In genomic region chr4:42632653-42633382, GRCh38 we compare ENCODE assay signal across 21 cellular contexts. TPM values are rescaled to one million over a fixed set of nuclear protein-coding genes. Genes with fewer than 3 reads are reported as not detected.
DNase-seq lines count a peak whose midpoint lies in the region; ATAC-seq and TF ChIP-seq lines count a peak whose summit lies in the region.
"Had no signal": no experiment of that assay in that cellular context is flagged by ENCODE, and none has a peak within 500 bp of the region (broad histone marks: within the 10 kb centered on the region; RNA-seq: fewer than 3 reads in every experiment).

No MANE protein-coding gene starts in this region.

- peak overlapping the region; percentile 78 for H3K4me2 ChIP-seq in BLaER1

- ATAC-seq in HG03571 (IDR thresholded peaks at IDR 0.05; ENCODE audit: unreplicated experiment): no peak
- ATAC-seq: psoas muscle, T-cell had no signal

- no peaks in the 10 kb centered on the region for H3K27me3 ChIP-seq in BLaER1
- no peaks in the 10 kb centered on the region for H3K27me3 ChIP-seq in CD8-positive, alpha-beta memory T cell (ENCODE audit: insufficient read depth, low read length, poor library complexity, severe bottlenecking)
- no peaks in the 10 kb centered on the region for H3K27me3 ChIP-seq in layer of hippocampus (ENCODE audit: control insufficient read depth, insufficient read depth, low read length)
- H3K27me3 ChIP-seq: thyroid gland had no signal

- H3K4me1 ChIP-seq in BLaER1: peaks cover 76% of the 10 kb centered on the region
- peaks cover 52% of the 10 kb centered on the region for H3K4me1 ChIP-seq in CD8-positive, alpha-beta memory T cell (ENCODE audit: insufficient read depth, low read length)

- TF ChIP-seq CTCF in endothelial cell (IDR thresholded peaks at IDR 0.05; ENCODE audit: unreplicated experiment): no peak

- no peaks in the 10 kb centered on the region for H3K9me3 ChIP-seq in BLaER1
- no peaks in the 10 kb centered on the region for H3K9me3 ChIP-seq in CD8-positive, alpha-beta memory T cell (ENCODE audit: low read length)
- H3K9me3 ChIP-seq: psoas muscle, thyroid gland had no signal

- in situ Hi-C loops in SK-MEL-5 (cut with HindIII; ENCODE audit: low pct_unique_long_range_greater_than_20kb, low sequenced_read_pairs): no loop called here

- H4K20me1 ChIP-seq in BLaER1: no peaks in the 10 kb centered on the region

- H3K4me3 Mint-ChIP-seq in CD8-positive, alpha-beta memory T cell: no peak overlapping the region
- no peak overlapping the region for H3K4me3 Mint-ChIP-seq in endothelial cell (ENCODE audit: unreplicated experiment)
- H3K4me3 Mint-ChIP-seq: T-cell had no signal

- no peaks in the 10 kb centered on the region; the same call in none of the 2 replicates for H3K36me3 ChIP-seq in BLaER1
- H3K36me3 ChIP-seq in CD8-positive, alpha-beta memory T cell (ENCODE audit: insufficient read depth, low read length): no peaks in the 10 kb centered on the region
- H3K36me3 ChIP-seq: thyroid gland had no signal

- peak overlapping the region in 5 of 8 donors; percentile 0 to 51 (median 34) for H3K27ac Mint-ChIP-seq in CD8-positive, alpha-beta memory T cell
- H3K27ac Mint-ChIP-seq in endothelial cell (ENCODE audit: unreplicated experiment): no peak overlapping the region

- H3K27me3 Mint-ChIP-seq in CD8-positive, alpha-beta memory T cell: no peaks in the 10 kb centered on the region
- no peaks in the 10 kb centered on the region for H3K27me3 Mint-ChIP-seq in endothelial cell (ENCODE audit: unreplicated experiment)
- H3K27me3 Mint-ChIP-seq: T-cell had no signal

- POLR2A ChIA-PET in CD8-positive, alpha-beta memory T cell (lab: Charles Lee): no interaction called here

- peaks cover 69 to 94% (median 80%) of the 10 kb centered on the region in 3 donors for H3K4me1 Mint-ChIP-seq in CD8-positive, alpha-beta memory T cell
- peaks cover 9% of the 10 kb centered on the region for H3K4me1 Mint-ChIP-seq in endothelial cell (ENCODE audit: unreplicated experiment)

- H3K27ac ChIP-seq in BLaER1 (peak overlapping the region; percentile 54), layer of hippocampus (ENCODE audit: low read depth, low read length) (peak overlapping the region; percentile 20)
- H3K27ac ChIP-seq in CD8-positive, alpha-beta memory T cell (ENCODE audit: low read depth, low read length): no peak overlapping the region
- H3K27ac ChIP-seq: psoas muscle, thyroid gland had no signal

- H3K9me3 Mint-ChIP-seq in CD8-positive, alpha-beta memory T cell: no peaks in the 10 kb centered on the region
- no peaks in the 10 kb centered on the region for H3K9me3 Mint-ChIP-seq in endothelial cell (ENCODE audit: unreplicated experiment)
- H3K9me3 Mint-ChIP-seq: T-cell had no signal

- no peak for DNase-seq in CD8-positive, alpha-beta memory T cell
- DNase-seq in SK-MEL-5 (ENCODE audit: low read depth, low spot score) (peak; percentile 33), NCI-H2196 treated with DMSO at 0.1 percent for 48 hours (lab: John Stamatoyannopoulos, UW; ENCODE audit: unreplicated experiment) (no peak), endothelial cell (ENCODE audit: low spot score) (no peak), SHP77 treated with DMSO at 0.1 percent for 48 hours (lab: John Stamatoyannopoulos, UW) (no peak)
- DNase-seq: activated effector memory CD4-positive, alpha-beta T cell treated with Interleukin-2 at 50 U/mL for 16 hours; cerebellar nuclear complex; DMS 273 treated with DMSO at 0.1 percent for 48 hours; GDM1; hippocampal formation; mammary epithelial cell; NCI-H1436; NCI-H2227 treated with DMSO at 0.1 percent for 48 hours; psoas muscle; small intestine; stimulated activated CD4-positive, alpha-beta T cell treated with anti-CD3 and anti-CD28 coated beads, Interleukin-4, amount 100 ng/mL, for 4 hours; T-cell; thyroid gland had no signal

- H3K9ac ChIP-seq in BLaER1: peak overlapping the region; percentile 67; the same call in 1 of the 2 replicates

- H3K4me3 ChIP-seq in BLaER1: 0 out of 2 replicates have a peak overlapping the region, but pooled peaks have one; percentile 22
- H3K4me3 ChIP-seq in CD8-positive, alpha-beta memory T cell (ENCODE audit: low read length): no peak overlapping the region
- H3K4me3 ChIP-seq: psoas muscle, thyroid gland had no signal

- CTCF ChIA-PET in CD8-positive, alpha-beta memory T cell (lab: Charles Lee): interaction anchor here (0.9 to 1.5 kb wide), 2 partner anchors 9 to 23 kb away, joined by 3 to 6 read pairs; no protein-coding TSS in a partner anchor

- H3K36me3 Mint-ChIP-seq in CD8-positive, alpha-beta memory T cell: peaks cover 0 to 4% (median 3%) of the 10 kb centered on the region in 3 donors
- no peaks in the 10 kb centered on the region for H3K36me3 Mint-ChIP-seq in endothelial cell (ENCODE audit: low read depth, unreplicated experiment)

RNA-seq across cellular contexts. Expression of gene ATP8A1, which starts 24.1 kb away (rescaled TPM):
- total RNA-seq in CD8-positive, alpha-beta memory T cell: 10 to 100 TPM; 23.3 to 24.4 TPM
- polyA plus RNA-seq in CD8-positive, alpha-beta memory T cell: 13.8 TPM
- total RNA-seq in SK-MEL-5 (2014; rRNA removed; shearing (Covaris generic)): 0.29 and 0.40 TPM in 2 replicates
- 0.67 and 0.89 TPM in 2 replicates for polyA plus RNA-seq in SK-MEL-5 (2015; cell fraction: cytosol; rRNA removed)
- 13.5 and 17.1 TPM in 2 replicates for polyA plus RNA-seq in SK-MEL-5 (2015; cell fraction: nucleus; rRNA removed)
- 44.0 TPM for total RNA-seq in endothelial cell (ENCODE audit: unreplicated experiment)

Comparison
In these comparisons a context has a peak if more than half of its experiments do, and no peak if none do; other contexts are left out.
1. RNA of gene ATP8A1, which starts 24.1 kb away (total RNA-seq): 44.0 TPM in endothelial cell (single experiment) and 23.3 to 24.4 TPM in CD8-positive, alpha-beta memory T cell; 0.29 to 0.40 TPM in SK-MEL-5; every median in the first group is over 10 times any median in the second.